26 cellular contexts compared by ENCODE assay signal in genomic region chrX:137574102-137574783, GRCh38. TPM values are rescaled to one million over a fixed set of nuclear protein-coding genes. Genes with fewer than 3 reads are reported as not detected.
DNase-seq lines count a peak whose midpoint lies in the region; TF ChIP-seq lines count a peak whose summit lies in the region.
"Had no signal": no experiment of that assay in that cellular context is flagged by ENCODE, and none has a peak within 500 bp of the region (broad histone marks: within the 10 kb centered on the region; RNA-seq: fewer than 3 reads in every experiment).

No MANE protein-coding gene starts in this region.

- peak overlapping the region; percentile 61 for H3K4me2 ChIP-seq in smooth muscle cell

- peak overlapping the region; percentile 82 for H3K9ac ChIP-seq in HUES48 (ENCODE audit: low read depth, low read length)
- H3K9ac ChIP-seq in smooth muscle cell (ENCODE audit: low read depth), result no peak overlapping the region

- H3K4me3 ChIP-seq in HUES48 (ENCODE audit: low read depth, low read length), result peak overlapping the region; percentile 87
- peak overlapping the region; percentile 44 for H3K4me3 ChIP-seq in ectodermal cell (ENCODE audit: insufficient read depth, low read depth, low read length)
- peak overlapping the region; percentile 16 for H3K4me3 ChIP-seq in smooth muscle cell
- H3K4me3 ChIP-seq: SK-N-MC, tibial artery had no signal

- peak overlapping the region; percentile 96 for H3K27ac ChIP-seq in HUES48 (ENCODE audit: low read depth, low read length)
- H3K27ac ChIP-seq in ectodermal cell (ENCODE audit: insufficient read depth, low read depth, low read length, poor library complexity, severe bottlenecking), result peak overlapping the region; percentile 92
- no peak overlapping the region for H3K27ac ChIP-seq in smooth muscle cell (ENCODE audit: low read depth)
- H3K27ac ChIP-seq: SK-N-MC, tibial artery, WERI-Rb-1 had no signal

- H2AFZ ChIP-seq in smooth muscle cell (ENCODE audit: low read depth), result no peak overlapping the region

- no peak for TF ChIP-seq CTCF in smooth muscle cell (IDR thresholded peaks at IDR 0.05; ENCODE audit: borderline replicate concordance, insufficient read depth, poor library complexity, severe bottlenecking)

- no peaks in the 10 kb centered on the region for H4K20me1 ChIP-seq in smooth muscle cell (ENCODE audit: low read depth)

- H3K4me1 ChIP-seq in HUES48 (ENCODE audit: control insufficient read depth, insufficient read depth, low read length) (peaks cover 76% of the 10 kb centered on the region), ectodermal cell (ENCODE audit: control insufficient read depth, insufficient read depth, low read length) (no peaks in the 10 kb centered on the region), smooth muscle cell (ENCODE audit: low read depth) (no peaks in the 10 kb centered on the region)

- no peaks in the 10 kb centered on the region for H3K79me2 ChIP-seq in smooth muscle cell (ENCODE audit: low read depth)

- no peaks in the 10 kb centered on the region for H3F3A ChIP-seq in smooth muscle cell (ENCODE audit: low read depth)

- H3K9me3 ChIP-seq in HUES48 (ENCODE audit: control insufficient read depth, insufficient read depth, low read length), result no peaks in the 10 kb centered on the region
- H3K9me3 ChIP-seq in ectodermal cell (ENCODE audit: control insufficient read depth, low read length), result no peaks in the 10 kb centered on the region
- peaks cover 2% of the 10 kb centered on the region for H3K9me3 ChIP-seq in smooth muscle cell (replicated peaks; ENCODE audit: low read depth)

- H3K36me3 ChIP-seq in HUES48 (ENCODE audit: control insufficient read depth, insufficient read depth, low read length), result peaks cover 41% of the 10 kb centered on the region
- no peaks in the 10 kb centered on the region for H3K36me3 ChIP-seq in ectodermal cell (ENCODE audit: control insufficient read depth, insufficient read depth, low read length)
- no peaks in the 10 kb centered on the region for H3K36me3 ChIP-seq in smooth muscle cell (ENCODE audit: low read depth)
- H3K36me3 ChIP-seq: tibial artery, WERI-Rb-1 had no signal

- DNase-seq in left kidney (ENCODE audit: low read depth, low spot score) (peak; percentile 8), smooth muscle cell (lab: John Stamatoyannopoulos, UW; ENCODE audit: unreplicated experiment) (no peak), NK-92 (lab: John Stamatoyannopoulos, UW; ENCODE audit: unreplicated experiment) (no peak)
- DNase-seq in activated T-cell treated with anti-CD3 and anti-CD28 coated beads, Interleukin-2, amount 50 U/mL, for 48 hours, result no peak
- DNase-seq in stimulated activated CD8-positive, alpha-beta memory T cell treated with anti-CD3 and anti-CD28 coated beads, Interleukin-4, amount 100 ng/mL, for 48 hours, result no peak
- DNase-seq: activated CD4-positive, alpha-beta T cell treated with anti-CD3 and anti-CD28 coated beads, Interleukin-2, amount 50 U/mL, for 48 hours; amygdala; CD4-positive, alpha-beta T cell; DMS 273 treated with DMSO at 0.1 percent for 48 hours; effector memory CD8-positive, alpha-beta T cell; head of caudate nucleus; Karpas-422; mammary epithelial cell; NCI-H1930; NCI-H345; NK-92 treated with Interleukin-12 subunit alpha and Interleukin-12 subunit beta, amount 100 ng/mL, for 24 hours; stimulated activated CD4-positive, alpha-beta T cell treated with anti-CD3 and anti-CD28 coated beads, Interleukin-2, amount 100 ng/mL, for 24 hours; stimulated activated naive CD4-positive, alpha-beta T cell treated with Interleukin-2 at 50 U/mL for 16 hours; T-helper 2 cell; tibial artery; WERI-Rb-1 had no signal

- 0% methylated on average over 65 of the region's 67 CpGs for WGBS in ectodermal cell, 2 experiments
- 62% methylated on average over 30 of the region's 67 CpGs for WGBS in smooth muscle cell (ENCODE audit: low lambda C conversion rate)

- H3K27me3 ChIP-seq in HUES48 (ENCODE audit: control insufficient read depth, insufficient read depth, low read length), result peaks cover 4% of the 10 kb centered on the region; the same call in 1 of the 2 replicates
- H3K27me3 ChIP-seq in ectodermal cell (ENCODE audit: control insufficient read depth, insufficient read depth, low read length, poor library complexity, severe bottlenecking), result no peaks in the 10 kb centered on the region
- peaks cover 86% of the 10 kb centered on the region for H3K27me3 ChIP-seq in smooth muscle cell (ENCODE audit: low read depth)

RNA-seq across cellular contexts. Expression of gene ZIC3, which starts 8.3 kb away (rescaled TPM):
- 82.2 TPM for polyA plus RNA-seq in ectodermal cell (2013, experiment 1 of 4)
- 49.3 TPM for polyA plus RNA-seq in ectodermal cell (2013, experiment 2 of 4)
- 52.0 TPM for polyA plus RNA-seq in ectodermal cell (2013, experiment 3 of 4)
- polyA plus RNA-seq in ectodermal cell (2013, experiment 4 of 4), result 58.8 TPM
- total RNA-seq in smooth muscle cell, result 0.09 TPM in 1 of 2 replicates, not detected in the other
- polyA plus RNA-seq in smooth muscle cell, result not detected in 2 replicates
- total RNA-seq: CD4-positive, alpha-beta T cell; HT1080; kidney epithelial cell; mammary epithelial cell had no signal
- polyA plus RNA-seq: mammary epithelial cell had no signal

Comparison
In these comparisons a context has a peak if more than half of its experiments do, and no peak if none do; other contexts are left out.
1. H3K4me3 ChIP-seq: peak in every context shown above with its lines; median percentile 87 in HUES48; 44 in ectodermal cell; 16 in smooth muscle cell.